In the genomic region with DNA sequence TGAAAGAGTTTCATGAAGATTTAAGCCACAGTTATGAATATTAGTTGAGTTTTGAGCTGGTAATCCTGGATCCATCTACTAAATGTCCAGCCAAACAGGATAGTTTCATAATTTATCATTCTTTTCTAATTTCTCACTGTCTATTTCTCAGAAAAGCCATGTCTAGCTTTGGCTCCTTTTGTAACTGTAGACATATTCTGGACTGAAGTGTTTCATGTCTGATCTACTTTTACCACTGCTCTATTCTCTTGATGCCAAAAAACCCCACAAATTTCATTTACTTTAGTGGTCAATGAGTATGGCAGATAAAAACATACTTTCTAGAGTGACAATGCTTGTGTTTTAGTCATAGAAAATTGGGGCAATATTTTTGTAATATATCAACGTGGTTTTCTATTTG, we compare ENCODE assay signal across 21 cellular contexts.
"Had no signal": no experiment of that assay in that cellular context is flagged by ENCODE, and none has a peak within 500 bp of the region (broad histone marks: within the 10 kb centered on the region; RNA-seq: fewer than 3 reads in every experiment).

No MANE protein-coding gene starts in this region.

- H3K4me3 ChIP-seq: dorsolateral prefrontal cortex, heart left ventricle, lung, spleen, tibial artery, upper lobe of right lung had no signal

- H3K4me1 ChIP-seq: upper lobe of right lung had no signal

- H3K4me1 Mint-ChIP-seq: naive B cell had no signal

- H3K9me3 ChIP-seq: heart left ventricle, neutrophil, spleen, tibial artery, upper lobe of right lung had no signal

- ATAC-seq: heart left ventricle, left colon, left ventricle myocardium superior, sciatic nerve had no signal

- H3K36me3 ChIP-seq: spleen, tibial artery, upper lobe of right lung had no signal

- H3K4me3 Mint-ChIP-seq: naive B cell had no signal

- H3K36me3 Mint-ChIP-seq: naive B cell had no signal

- H3K27ac Mint-ChIP-seq: naive B cell had no signal

- H3K27ac ChIP-seq: neutrophil, tibial artery, upper lobe of right lung had no signal

- H3K9me3 Mint-ChIP-seq: naive B cell had no signal

- H3K27me3 ChIP-seq: dorsolateral prefrontal cortex, heart left ventricle, neutrophil, spleen, tibial artery, upper lobe of right lung had no signal

- DNase-seq: cortex of kidney; dorsolateral prefrontal cortex; effector CD8-positive, alpha-beta T cell; heart left ventricle; hippocampal formation; left colon; left ventricle myocardium superior; mesendoderm; naive B cell; posterior cingulate gyrus; spleen; stimulated activated CD4-positive, alpha-beta T cell treated with anti-CD3 and anti-CD28 coated beads, Interleukin-15, amount 100 ng/mL, for 24 hours; stimulated activated CD4-positive, alpha-beta T cell treated with anti-CD3 and anti-CD28 coated beads, Interleukin-1b, Interleukin-23, amount 100 ng/mL, for 48 hours; stimulated activated CD4-positive, alpha-beta T cell treated with anti-CD3 and anti-CD28 coated beads, Interleukin-4, amount 100 ng/mL, for 4 hours; stimulated activated naive CD4-positive, alpha-beta T cell treated with Interleukin-2 at 50 U/mL for 16 hours; tibial artery; upper lobe of right lung had no signal

- FAIRE-seq: frontal cortex had no signal
